21 cellular contexts compared by ENCODE assay signal in the genomic region with DNA sequence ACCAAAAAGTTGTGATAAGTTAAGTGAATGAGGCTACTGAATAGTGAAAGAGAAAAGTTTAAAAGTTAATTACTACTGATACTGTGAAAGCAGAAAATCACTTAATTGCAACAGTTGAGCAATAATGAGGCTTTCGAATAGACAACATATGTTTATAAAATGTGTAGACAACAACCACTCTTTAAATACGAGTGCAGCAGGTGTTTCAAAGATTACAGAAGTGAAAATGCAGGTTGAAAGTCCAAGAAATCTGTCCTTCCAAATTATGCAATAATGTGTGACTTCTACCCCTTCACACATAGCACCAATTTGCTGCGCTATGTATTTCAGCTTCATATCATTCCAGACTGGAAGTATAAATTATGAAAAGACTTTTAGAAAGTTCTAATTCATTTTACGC.
"Had no signal": no experiment of that assay in that cellular context is flagged by ENCODE, and none has a peak within 500 bp of the region (broad histone marks: within the 10 kb centered on the region; RNA-seq: fewer than 3 reads in every experiment).

No MANE protein-coding gene starts in this region.

- ATAC-seq: activated CD4-positive, alpha-beta T cell treated with anti-CD3 and anti-CD28 coated beads for 36 hours; activated T-cell treated with anti-CD3 and anti-CD28 coated beads, Interleukin-2, amount 50 U/mL, for 4 hours; foreskin keratinocyte; lower lobe of right lung; right cardiac atrium; stimulated activated memory B cell treated with anti-CD40 and anti-IgM and Interleukin-4, amounts not matched to agents 10 μg/mL and 1 μg/mL and 100 μg/mL, for 72 hours had no signal

- H3K4me3 ChIP-seq: lower lobe of right lung, stomach, suprapubic skin, tibial nerve had no signal

- H3K36me3 ChIP-seq: lower lobe of right lung, stomach, suprapubic skin, tibial nerve had no signal

- H3K9me3 ChIP-seq: lower lobe of right lung, stomach, suprapubic skin, tibial nerve had no signal

- H3K27me3 ChIP-seq: stomach, suprapubic skin, tibial nerve had no signal

- H3K27ac ChIP-seq: foreskin keratinocyte, lower lobe of right lung, parathyroid adenoma, stomach, suprapubic skin, tibial nerve had no signal

- DNase-seq: activated B cell treated with CpG ODN at 0.5 μM for 24 hours; activated CD4-positive, alpha-beta T cell treated with anti-CD3 and anti-CD28 coated beads for 36 hours; activated CD4-positive, alpha-beta T cell treated with anti-CD3 and anti-CD28 coated beads, Interleukin-2, amount 50 U/mL, for 48 hours; activated CD8-positive, alpha-beta memory T cell treated with anti-CD3 and anti-CD28 coated beads, Interleukin-2, amount 50 U/mL, for 48 hours; activated naive CD4-positive, alpha-beta T cell treated with Interleukin-2 at 50 U/mL for 16 hours; activated naive CD8-positive, alpha-beta T cell treated with anti-CD3 and anti-CD28 coated beads for 36 hours; activated T-cell treated with anti-CD3 and anti-CD28 coated beads, Interleukin-2, amount 50 U/mL, for 4 hours; central memory CD4-positive, alpha-beta T cell; effector memory CD4-positive, alpha-beta T cell; foreskin keratinocyte; kidney; lower lobe of right lung; naive B cell; nucleus accumbens; right cardiac atrium; stimulated activated CD4-positive, alpha-beta T cell treated with anti-CD3 and anti-CD28 coated beads, Interleukin-1b, Interleukin-23, amount 100 ng/mL, for 48 hours; stomach had no signal

- H3K4me1 ChIP-seq: foreskin keratinocyte, lower lobe of right lung, parathyroid adenoma, stomach, suprapubic skin, tibial nerve had no signal
